14 cellular contexts compared by ENCODE assay signal in genomic region chr1:74681449-74681848, GRCh38. TPM values are rescaled to one million over a fixed set of nuclear protein-coding genes. Genes with fewer than 3 reads are reported as not detected.
A peak's percentile ranks its signal among the peaks of the same experiment; 100 is the strongest.
DNase-seq lines count a peak whose midpoint lies in the region; ATAC-seq, FAIRE-seq and TF ChIP-seq lines count a peak whose summit lies in the region.
"Had no signal": no experiment of that assay in that cellular context is flagged by ENCODE, and none has a peak within 500 bp of the region (broad histone marks: within the 10 kb centered on the region; RNA-seq: fewer than 3 reads in every experiment).

No MANE protein-coding gene starts in this region.

- H3K4me3 ChIP-seq in dorsolateral prefrontal cortex (no peak overlapping the region), WERI-Rb-1 (ENCODE audit: low read depth, low read length) (no peak overlapping the region), small intestine (ENCODE audit: low read depth in 1 of 2, low read length in 2 of 2) (no peak overlapping the region), H7 (ENCODE audit: insufficient read depth, low read depth, low read length) (no peak overlapping the region)
- H3K4me3 ChIP-seq: skin epidermis had no signal

- H3K9me3 Mint-ChIP-seq in activated B cell treated with CpG ODN at 0.5 μM for 24 hours = no peaks in the 10 kb centered on the region

- 66 to 79% (median 73%) methylated on average over 4 of the region's 4 CpGs for WGBS in small intestine, 3 donors

- H3K9me3 ChIP-seq in WERI-Rb-1 (ENCODE audit: severe bottlenecking) = peaks cover 2% of the 10 kb centered on the region
- H3K9me3 ChIP-seq in small intestine (ENCODE audit: control insufficient read depth, low read depth) = no peaks in the 10 kb centered on the region

- peak; percentile 62 for ATAC-seq in GM18520 (IDR thresholded peaks at IDR 0.05; ENCODE audit: unreplicated experiment)
- ATAC-seq in GM21423 (IDR thresholded peaks at IDR 0.05; ENCODE audit: unreplicated experiment) = peak; percentile 73
- ATAC-seq in HG03039 (IDR thresholded peaks at IDR 0.05; ENCODE audit: unreplicated experiment) = peak; percentile 86
- ATAC-seq in activated B cell treated with CpG ODN at 0.5 μM for 24 hours (ENCODE audit: low read depth) = peak; percentile 68

- TF ChIP-seq CTCF in activated B cell treated with CpG ODN at 0.5 μM for 24 hours (IDR thresholded peaks at IDR 0.05) (no peak), dorsolateral prefrontal cortex (IDR thresholded peaks at IDR 0.05 in 54 of 56, conservative IDR thresholded peaks at IDR 0.05 in 2 of 56; ENCODE audit: low read depth in 1 of 56, partially characterized antibody in 56 of 56) (no peak), WERI-Rb-1 (IDR thresholded peaks at IDR 0.05; ENCODE audit: low read depth, low read length) (no peak)

- no peak overlapping the region for H3K27ac Mint-ChIP-seq in activated B cell treated with CpG ODN at 0.5 μM for 24 hours
- H3K27ac Mint-ChIP-seq: activated T-cell treated with anti-CD3 and anti-CD28 coated beads, Interleukin-2, amount 50 U/mL, for 72 hours had no signal

- CTCF ChIA-PET in activated B cell treated with CpG ODN at 0.5 μM for 24 hours (lab: Charles Lee) = interaction anchor here (1.2 kb wide), 1 partner anchor 8 kb away, joined by 4 read pairs; no protein-coding TSS in a partner anchor

- intact Hi-C loops in activated B cell treated with CpG ODN at 0.5 μM for 24 hours (cut with micrococcal nuclease) (loop anchor here (1.0 kb wide), 1 partner anchor 29 kb away; no protein-coding TSS in a partner anchor), dorsolateral prefrontal cortex (cut with DNase I) (no loop called here)

- DNase-seq in activated B cell treated with CpG ODN at 0.5 μM for 24 hours (no peak), dorsolateral prefrontal cortex (no peak), WERI-Rb-1 (no peak), small intestine (no peak), H7 (no peak)
- DNase-seq: activated T-cell treated with anti-CD3 and anti-CD28 coated beads, Interleukin-2, amount 50 U/mL, for 72 hours; COR-L47; NCI-H2107 had no signal

- no peak for FAIRE-seq in small intestine (lab: Jason Lieb, UNC)

- peak overlapping the region; percentile 2 for H3K4me3 Mint-ChIP-seq in activated B cell treated with CpG ODN at 0.5 μM for 24 hours
- H3K4me3 Mint-ChIP-seq: activated T-cell treated with anti-CD3 and anti-CD28 coated beads, Interleukin-2, amount 50 U/mL, for 72 hours had no signal

- H3K4me1 ChIP-seq in small intestine (ENCODE audit: control insufficient read depth in 2 of 2, insufficient read depth in 1 of 2, low read depth in 1 of 2, low read length in 1 of 2) = no peaks in the 10 kb centered on the region

- H3K36me3 ChIP-seq in WERI-Rb-1 (no peaks in the 10 kb centered on the region), small intestine (ENCODE audit: control insufficient read depth in 2 of 2, insufficient read depth in 2 of 2, low read length in 2 of 2) (no peaks in the 10 kb centered on the region), H7 (replicated peaks; ENCODE audit: control insufficient read depth, insufficient read depth, low read length) (no peaks in the 10 kb centered on the region)

- no peak overlapping the region for H3K27ac ChIP-seq in dorsolateral prefrontal cortex
- no peak overlapping the region for H3K27ac ChIP-seq in WERI-Rb-1
- H3K27ac ChIP-seq in small intestine (ENCODE audit: low read depth in 1 of 2, low read length in 1 of 2) = no peak overlapping the region
- H3K27ac ChIP-seq: KMS-11, skin epidermis had no signal

- H3K36me3 Mint-ChIP-seq in activated B cell treated with CpG ODN at 0.5 μM for 24 hours (ENCODE audit: low read depth) = no peaks in the 10 kb centered on the region

- H3K4me1 Mint-ChIP-seq in activated B cell treated with CpG ODN at 0.5 μM for 24 hours = peaks cover 12% of the 10 kb centered on the region

- H3K27me3 ChIP-seq in dorsolateral prefrontal cortex (no peaks in the 10 kb centered on the region), WERI-Rb-1 (ENCODE audit: insufficient read depth, low read depth, severe bottlenecking) (no peaks in the 10 kb centered on the region), small intestine (ENCODE audit: control insufficient read depth in 2 of 2, insufficient read depth in 2 of 2, low read length in 2 of 2) (no peaks in the 10 kb centered on the region), H7 (ENCODE audit: control insufficient read depth, insufficient read depth, low read length) (no peaks in the 10 kb centered on the region)

- POLR2A ChIA-PET in activated B cell treated with CpG ODN at 0.5 μM for 24 hours (lab: Charles Lee) = interaction anchor here (2.1 kb wide), 1 partner anchor 28 kb away, joined by 5 read pairs; no protein-coding TSS in a partner anchor

- H3K27me3 Mint-ChIP-seq in activated B cell treated with CpG ODN at 0.5 μM for 24 hours = no peaks in the 10 kb centered on the region

RNA-seq across cellular contexts. Expression of gene ERICH3, which starts 7.9 kb away (rescaled TPM):
- 0.44 and 0.49 TPM in 2 replicates for total RNA-seq in activated B cell treated with CpG ODN at 0.5 μM for 24 hours
- total RNA-seq in dorsolateral prefrontal cortex = 10 to 100 TPM in 118 of 120 experiments, 1 to 10 TPM in 2; 8.1 to 45.1 (median 31.0) TPM
- under 1 TPM in 1 of 3 donors, not detected in 2; 0.15 TPM for polyA plus RNA-seq in small intestine
- not detected in 2 replicates for total RNA-seq in H7 (2014; rRNA removed; shearing (Covaris generic))
- total RNA-seq: activated T-cell treated with anti-CD3 and anti-CD28 coated beads, Interleukin-2, amount 50 U/mL, for 72 hours; bronchial epithelial cell had no signal

RNA-seq across cellular contexts. Expression of gene CRYZ, which starts 51.4 kb away (rescaled TPM):
- 31.2 and 31.8 TPM in 2 replicates for total RNA-seq in activated B cell treated with CpG ODN at 0.5 μM for 24 hours
- 10 to 100 TPM in 118 of 120 experiments, 1 to 10 TPM in 2; 5.2 to 48.1 (median 22.9) TPM for total RNA-seq in dorsolateral prefrontal cortex
- 100 to 1,000 TPM in 1 of 3 donors, 10 to 100 TPM in 2; 28.7 to 157 (median 92.1) TPM for polyA plus RNA-seq in small intestine
- 33.9 and 43.7 TPM in 2 replicates for total RNA-seq in H7 (2014; rRNA removed; shearing (Covaris generic))

RNA-seq across cellular contexts. Expression of gene TYW3, which starts 51.5 kb away (rescaled TPM):
- total RNA-seq in activated B cell treated with CpG ODN at 0.5 μM for 24 hours (26.9 and 32.6 TPM in 2 replicates), dorsolateral prefrontal cortex (10 to 100 TPM; 12.1 to 31.0 (median 20.4) TPM)
- 10 to 100 TPM; 11.0 to 11.6 (median 11.2) TPM for polyA plus RNA-seq in small intestine
- total RNA-seq in H7 (2014; rRNA removed; shearing (Covaris generic)) = 20.2 and 26.3 TPM in 2 replicates
